Comparison of ENCODE assay signal across 1 cellular context in genomic region chr12:67268896-67269631, GRCh38.
TF ChIP-seq lines count a peak whose summit lies in the region.

Gene CAND1 (plus strand): TSS chr12:67269358. CDS start chr12:67269718, 360 bp downstream.

TF ChIP-seq in HepG2, 621 proteins besides CTCF, POLR2A, EP300 and RAD21 (continued from another document):
- TF ChIP-seq, protein P1, sequence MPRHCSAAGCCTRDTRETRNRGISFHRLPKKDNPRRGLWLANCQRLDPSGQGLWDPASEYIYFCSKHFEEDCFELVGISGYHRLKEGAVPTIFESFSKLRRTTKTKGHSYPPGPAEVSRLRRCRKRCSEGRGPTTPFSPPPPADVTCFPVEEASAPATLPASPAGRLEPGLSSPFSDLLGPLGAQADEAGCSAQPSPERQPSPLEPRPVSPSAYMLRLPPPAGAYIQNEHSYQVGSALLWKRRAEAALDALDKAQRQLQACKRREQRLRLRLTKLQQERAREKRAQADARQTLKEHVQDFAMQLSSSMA (CRISPR knock-in tag; IDR thresholded peaks at IDR 0.05), result 0 out of 2 replicates have a peak, but pooled peaks have one; percentile 36
- peak; percentile 88 for TF ChIP-seq ZNF687 (CRISPR knock-in tag; IDR thresholded peaks at IDR 0.05)
- no peak for TF ChIP-seq KLF15 (CRISPR knock-in tag; IDR thresholded peaks at IDR 0.05; ENCODE audit: borderline replicate concordance)
- TF ChIP-seq ZHX2 (IDR thresholded peaks at IDR 0.05; ENCODE audit: low read depth), result peak; percentile 5; the same call in 1 of the 2 replicates
- TF ChIP-seq ZHX2 (CRISPR knock-in tag; IDR thresholded peaks at IDR 0.05; ENCODE audit: borderline replicate concordance), result peak; percentile 80; the same call in 1 of the 2 replicates
- no peak for TF ChIP-seq ZNF326 (CRISPR knock-in tag; IDR thresholded peaks at IDR 0.05; ENCODE audit: borderline replicate concordance)
- TF ChIP-seq, protein P2, sequence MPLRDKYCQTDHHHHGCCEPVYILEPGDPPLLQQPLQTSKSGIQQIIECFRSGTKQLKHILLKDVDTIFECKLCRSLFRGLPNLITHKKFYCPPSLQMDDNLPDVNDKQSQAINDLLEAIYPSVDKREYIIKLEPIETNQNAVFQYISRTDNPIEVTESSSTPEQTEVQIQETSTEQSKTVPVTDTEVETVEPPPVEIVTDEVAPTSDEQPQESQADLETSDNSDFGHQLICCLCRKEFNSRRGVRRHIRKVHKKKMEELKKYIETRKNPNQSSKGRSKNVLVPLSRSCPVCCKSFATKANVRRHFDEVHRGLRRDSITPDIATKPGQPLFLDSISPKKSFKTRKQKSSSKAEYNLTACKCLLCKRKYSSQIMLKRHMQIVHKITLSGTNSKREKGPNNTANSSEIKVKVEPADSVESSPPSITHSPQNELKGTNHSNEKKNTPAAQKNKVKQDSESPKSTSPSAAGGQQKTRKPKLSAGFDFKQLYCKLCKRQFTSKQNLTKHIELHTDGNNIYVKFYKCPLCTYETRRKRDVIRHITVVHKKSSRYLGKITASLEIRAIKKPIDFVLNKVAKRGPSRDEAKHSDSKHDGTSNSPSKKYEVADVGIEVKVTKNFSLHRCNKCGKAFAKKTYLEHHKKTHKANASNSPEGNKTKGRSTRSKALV (CRISPR knock-in tag; IDR thresholded peaks at IDR 0.05), result peak; percentile 7; the same call in 1 of the 2 replicates
- no peak; the same call in 1 of the 2 replicates for TF ChIP-seq ATF2 (CRISPR knock-in tag; IDR thresholded peaks at IDR 0.05)
- TF ChIP-seq MYC (CRISPR knock-in tag; IDR thresholded peaks at IDR 0.05; ENCODE audit: borderline replicate concordance), result peak; percentile 65
- no peak for TF ChIP-seq RBM39 (IDR thresholded peaks at IDR 0.05; ENCODE audit: low read depth, low read length, poor library complexity, severe bottlenecking)
- 0 out of 2 replicates have a peak, but pooled peaks have one; percentile 20 for TF ChIP-seq ZNF556 (CRISPR knock-in tag; IDR thresholded peaks at IDR 0.05; ENCODE audit: borderline replicate concordance)
- peak; percentile 90 for TF ChIP-seq PHF8 (CRISPR knock-in tag; IDR thresholded peaks at IDR 0.05)
- no peak for TF ChIP-seq E2F5 (CRISPR knock-in tag; conservative IDR thresholded peaks at IDR 0.05)
- TF ChIP-seq ZNF292 (CRISPR knock-in tag; IDR thresholded peaks at IDR 0.05; ENCODE audit: borderline replicate concordance, low read depth), result peak; percentile 76; the same call in 1 of the 2 replicates
- 0 out of 2 replicates have a peak, but pooled peaks have one; percentile 5 for TF ChIP-seq CEBPG (CRISPR knock-in tag; IDR thresholded peaks at IDR 0.05)
- TF ChIP-seq GATAD1 (CRISPR knock-in tag; IDR thresholded peaks at IDR 0.05), result peak; percentile 81
- TF ChIP-seq CENPT (CRISPR knock-in tag; IDR thresholded peaks at IDR 0.05; ENCODE audit: low read depth), result no peak
- TF ChIP-seq ZNF224 (CRISPR knock-in tag; IDR thresholded peaks at IDR 0.05), result peak; percentile 76
- TF ChIP-seq PATZ1 (CRISPR knock-in tag; IDR thresholded peaks at IDR 0.05), result peak; percentile 98
- TF ChIP-seq TAF1 (CRISPR knock-in tag; IDR thresholded peaks at IDR 0.05), result peak; percentile 81
- TF ChIP-seq NCOA1 (CRISPR knock-in tag; IDR thresholded peaks at IDR 0.05), result no peak
- TF ChIP-seq HOXA7 (CRISPR knock-in tag; IDR thresholded peaks at IDR 0.05), result no peak
- TF ChIP-seq RFXANK (CRISPR knock-in tag; IDR thresholded peaks at IDR 0.05), result no peak
